28 cellular contexts compared by ENCODE assay signal in the genomic region with DNA sequence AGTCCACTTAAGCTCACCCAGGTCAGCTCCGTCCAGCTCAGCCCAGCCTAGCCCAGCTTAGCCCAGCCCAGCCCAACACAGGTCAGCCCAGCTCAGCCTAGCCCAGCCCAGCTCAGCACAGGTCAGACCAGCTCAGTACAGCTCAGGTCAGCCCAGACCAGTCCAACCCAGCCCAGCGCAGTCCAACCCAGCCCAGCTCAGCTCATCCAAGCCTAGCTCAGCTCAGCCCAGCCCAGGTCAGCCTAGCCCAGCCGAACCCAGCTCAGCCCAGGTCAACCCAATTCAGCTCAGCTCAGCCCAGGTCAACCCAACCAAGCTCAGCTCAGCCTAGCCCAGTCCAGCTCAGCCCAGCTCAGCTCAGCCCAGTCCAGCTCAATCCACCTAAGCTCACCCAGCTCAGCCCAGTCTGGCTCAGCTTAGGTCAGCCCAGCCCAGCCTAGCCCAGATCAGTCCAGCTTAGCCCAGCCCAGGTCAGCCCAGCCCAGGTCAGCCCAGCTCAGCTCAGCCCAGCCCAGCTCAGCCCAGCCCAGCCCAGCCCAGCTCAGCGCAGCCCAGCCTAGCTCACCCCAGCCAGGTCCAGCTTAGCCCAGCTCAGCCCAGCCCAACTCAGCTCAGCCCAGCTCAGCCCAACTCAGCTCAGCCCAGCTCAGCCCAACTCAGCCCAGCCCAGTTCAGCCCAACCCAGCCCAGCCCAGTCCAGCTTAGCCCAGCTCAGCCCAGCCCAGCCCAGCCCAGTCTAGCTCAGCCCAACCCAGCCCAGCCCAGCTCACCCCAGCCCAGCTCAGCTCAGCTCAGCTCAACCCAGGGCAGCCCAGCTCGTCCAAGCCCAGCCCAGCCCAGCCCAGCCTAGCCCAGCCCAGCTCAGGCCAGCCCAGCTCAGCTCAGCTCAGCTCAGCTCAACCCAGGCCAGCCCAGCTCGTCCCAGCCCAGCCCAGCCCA.
DNase-seq lines count a peak whose midpoint lies in the region; ATAC-seq and TF ChIP-seq lines count a peak whose summit lies in the region.
"Had no signal": no experiment of that assay in that cellular context is flagged by ENCODE, and none has a peak within 500 bp of the region (broad histone marks: within the 10 kb centered on the region; RNA-seq: fewer than 3 reads in every experiment).

No MANE protein-coding gene starts in this region.

- H3K9me3 Mint-ChIP-seq in naive thymus-derived CD4-positive, alpha-beta T cell, result no peaks in the 10 kb centered on the region

- peaks cover 6% of the 10 kb centered on the region for H3K4me1 ChIP-seq in BE2C
- H3K4me1 ChIP-seq in naive thymus-derived CD4-positive, alpha-beta T cell (ENCODE audit: control insufficient read depth in 2 of 2, insufficient read depth in 2 of 2, low read length in 2 of 2), result no peaks in the 10 kb centered on the region
- no peaks in the 10 kb centered on the region for H3K4me1 ChIP-seq in mucosa of descending colon (ENCODE audit: low read depth)

- no peaks in the 10 kb centered on the region for H3K4me1 Mint-ChIP-seq in naive thymus-derived CD4-positive, alpha-beta T cell

- H3K4me3 ChIP-seq in BE2C (ENCODE audit: low read depth, low read length), result no peak overlapping the region
- H3K4me3 ChIP-seq in naive thymus-derived CD4-positive, alpha-beta T cell (ENCODE audit: low read length), result no peak overlapping the region
- H3K4me3 ChIP-seq in mucosa of descending colon, result no peak overlapping the region
- H3K4me3 ChIP-seq: GM23248, thoracic aorta had no signal

- TF ChIP-seq CTCF in BE2C (IDR thresholded peaks at IDR 0.05; ENCODE audit: low read depth, low read length) (no peak), mucosa of descending colon (IDR thresholded peaks at IDR 0.05) (no peak)

- H3K9me3 ChIP-seq in BE2C, result no peaks in the 10 kb centered on the region
- no peaks in the 10 kb centered on the region for H3K9me3 ChIP-seq in naive thymus-derived CD4-positive, alpha-beta T cell (ENCODE audit: control insufficient read depth in 2 of 3, low read length in 3 of 3)
- no peaks in the 10 kb centered on the region for H3K9me3 ChIP-seq in mucosa of descending colon
- H3K9me3 ChIP-seq: thoracic aorta had no signal

- no peaks in the 10 kb centered on the region for H3K36me3 Mint-ChIP-seq in naive thymus-derived CD4-positive, alpha-beta T cell

- DNase-seq in BE2C (peak; percentile 74), mucosa of descending colon (no peak), NCI-H446 (lab: John Stamatoyannopoulos, UW) (no peak), AML-193 (lab: John Stamatoyannopoulos, UW) (no peak)
- DNase-seq in activated CD8-positive, alpha-beta memory T cell treated with anti-CD3 and anti-CD28 coated beads, Interleukin-2, amount 50 U/mL, for 48 hours, result peak; percentile 47
- DNase-seq in naive thymus-derived CD4-positive, alpha-beta T cell, result no peak
- DNase-seq: activated CD4-positive, alpha-beta T cell treated with anti-CD3 and anti-CD28 coated beads, Interleukin-2, amount 50 U/mL, for 1 hour; activated effector memory CD4-positive, alpha-beta T cell treated with anti-CD3 and anti-CD28 coated beads, Interleukin-2, amount 50 U/mL, for 16 hours; C1 segment of cervical spinal cord; cerebellar nuclear complex; EL; GM23248; mammary epithelial cell; NCI-H1694; NCI-H526 treated with DMSO at 0.1 percent for 48 hours; occipital lobe; retina; stimulated activated CD4-positive, alpha-beta T cell treated with anti-CD3 and anti-CD28 coated beads, Interleukin-12 subunit alpha, Interleukin-12 subunit beta, amount 100 ng/mL, for 4 hours; stimulated activated CD4-positive, alpha-beta T cell treated with anti-CD3 and anti-CD28 coated beads, Interleukin-4, amount 100 ng/mL, for 24 hours; stimulated activated naive CD4-positive, alpha-beta T cell treated with Interleukin-2 at 50 U/mL for 16 hours; WERI-Rb-1 had no signal

- ATAC-seq in naive thymus-derived CD4-positive, alpha-beta T cell, result peak; percentile 15
- ATAC-seq in mucosa of descending colon (no peak), HG03432 (IDR thresholded peaks at IDR 0.05; ENCODE audit: unreplicated experiment) (no peak)
- ATAC-seq: SK-N-SH treated with all-trans-retinoic acid at 6 μM for 48 hours had no signal

- H3K36me3 ChIP-seq in BE2C, result no peaks in the 10 kb centered on the region
- H3K36me3 ChIP-seq in naive thymus-derived CD4-positive, alpha-beta T cell (ENCODE audit: control insufficient read depth in 2 of 3, insufficient read depth in 3 of 3, low read length in 3 of 3), result no peaks in the 10 kb centered on the region
- H3K36me3 ChIP-seq in mucosa of descending colon (ENCODE audit: low read depth), result no peaks in the 10 kb centered on the region
- H3K36me3 ChIP-seq: thoracic aorta, WERI-Rb-1 had no signal

- no peak overlapping the region for H3K27ac Mint-ChIP-seq in naive thymus-derived CD4-positive, alpha-beta T cell

- CTCF ChIA-PET in naive thymus-derived CD4-positive, alpha-beta T cell (lab: Charles Lee), result no interaction called here

- TF ChIP-seq POLR2A in GM15510 (IDR thresholded peaks at IDR 0.05; ENCODE audit: borderline replicate concordance, extremely low read depth, insufficient read length), result peak; percentile 60

- intact Hi-C loops in naive thymus-derived CD4-positive, alpha-beta T cell (cut with micrococcal nuclease), result no loop called here
- intact Hi-C loops in mucosa of descending colon (cut with DNase I, micrococcal nuclease), result no loop called here

- POLR2A ChIA-PET in naive thymus-derived CD4-positive, alpha-beta T cell (lab: Charles Lee), result no interaction called here

- no peak overlapping the region for H3K27ac ChIP-seq in naive thymus-derived CD4-positive, alpha-beta T cell (ENCODE audit: low read depth, low read length)
- H3K27ac ChIP-seq: epithelial cell of prostate, GM23248, KMS-11, RWPE1, thoracic aorta, WERI-Rb-1 had no signal

- no peaks in the 10 kb centered on the region for H3K27me3 ChIP-seq in BE2C
- H3K27me3 ChIP-seq in naive thymus-derived CD4-positive, alpha-beta T cell (ENCODE audit: control insufficient read depth in 2 of 2, insufficient read depth in 2 of 2, low read length in 2 of 2), result no peaks in the 10 kb centered on the region

- no peak overlapping the region for H3K4me3 Mint-ChIP-seq in naive thymus-derived CD4-positive, alpha-beta T cell

- H3K27me3 Mint-ChIP-seq in naive thymus-derived CD4-positive, alpha-beta T cell, result peaks cover 0 to 3% (median 0%) of the 10 kb centered on the region in 5 donors

Comparison
In these comparisons a context has a peak if more than half of its experiments do, and no peak if none do; other contexts are left out.
1. DNase-seq: peak in BE2C (single experiment) and activated CD8-positive, alpha-beta memory T cell treated with anti-CD3 and anti-CD28 coated beads, Interleukin-2, amount 50 U/mL, for 48 hours (single experiment); none in naive thymus-derived CD4-positive, alpha-beta T cell (0 of 9), mucosa of descending colon (0 of 3), NCI-H446 (0 of 2) and AML-193 (0 of 2).